Comparison of ENCODE assay signal across 14 cellular contexts in the genomic region with DNA sequence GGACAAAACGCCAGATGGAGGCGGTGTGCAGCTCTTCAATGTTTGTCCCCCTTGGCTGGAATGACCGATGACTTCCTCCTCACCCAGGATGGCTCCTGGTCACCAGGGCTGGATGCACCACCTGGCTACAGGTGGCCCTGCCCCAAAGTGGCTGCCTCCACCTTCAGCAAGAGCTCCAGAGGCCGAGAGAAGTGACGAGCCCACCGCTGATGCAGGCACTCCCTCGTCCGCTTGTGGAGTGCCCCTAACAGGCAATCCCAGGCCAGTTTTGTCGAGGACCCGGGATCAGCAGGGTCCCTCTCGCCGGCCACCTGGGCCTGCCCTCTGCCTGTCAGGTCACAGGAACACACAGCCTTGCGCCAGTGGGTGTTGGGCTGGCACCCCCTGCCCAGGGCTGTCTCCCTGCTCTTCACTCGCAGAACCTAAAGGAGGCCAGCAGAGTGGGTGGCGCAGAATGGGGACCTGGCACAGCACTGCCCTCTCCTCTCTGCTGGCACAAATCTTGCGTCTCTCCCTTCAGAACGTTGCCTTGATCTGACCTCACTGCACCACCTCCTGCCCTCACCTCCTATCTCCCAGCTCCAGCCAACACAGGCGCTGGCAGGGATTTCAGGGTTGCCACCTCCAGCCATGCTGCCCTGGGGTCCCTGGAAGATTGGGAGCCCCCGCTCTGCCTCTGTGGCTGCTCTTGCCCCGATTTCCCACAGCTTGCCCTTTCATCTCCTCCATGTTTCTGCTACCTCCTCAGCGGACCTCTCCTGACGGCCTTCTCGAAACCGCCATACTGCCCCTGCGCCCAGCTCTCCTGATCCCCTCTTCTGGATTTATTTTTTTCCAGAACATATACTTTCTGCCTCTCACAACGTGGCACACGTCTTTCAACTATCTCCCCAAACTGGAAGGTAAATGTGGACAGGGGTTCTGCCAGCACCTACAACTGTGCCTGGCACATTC. TPM values are rescaled to one million over a fixed set of nuclear protein-coding genes. Genes with fewer than 3 reads are reported as not detected.
DNase-seq lines count a peak whose midpoint lies in the region; ATAC-seq and TF ChIP-seq lines count a peak whose summit lies in the region.
"Had no signal": no experiment of that assay in that cellular context is flagged by ENCODE, and none has a peak within 500 bp of the region (broad histone marks: within the 10 kb centered on the region; RNA-seq: fewer than 3 reads in every experiment).

No MANE protein-coding gene starts in this region.

- no peak for DNase-seq in CD4-positive, alpha-beta T cell
- DNase-seq in T-cell (no peak), endothelial cell (ENCODE audit: low spot score) (no peak), neural crest cell (ENCODE audit: low read depth, low spot score) (no peak), nucleus accumbens (lab: John Stamatoyannopoulos, UW) (no peak), NCI-H2171 treated with DMSO at 0.1 percent for 48 hours (lab: John Stamatoyannopoulos, UW) (no peak), dermis blood vessel endothelial cell (no peak)
- no peak for DNase-seq in natural killer cell treated with Interleukin-12 subunit alpha and Interleukin-12 subunit beta and Interleukin-15 and Interleukin-18, amount 100 ng/mL, for 72 hours (ENCODE audit: low spot score)
- DNase-seq: activated naive CD4-positive, alpha-beta T cell treated with Interleukin-2 at 50 U/mL for 16 hours; GDM1; Karpas-422; NCI-H1417; NCI-H2171; NCI-H82 had no signal

- no peaks in the 10 kb centered on the region for H3K4me1 Mint-ChIP-seq in CD4-positive, alpha-beta T cell (ENCODE audit: low read depth)
- H3K4me1 Mint-ChIP-seq in T-cell (no peaks in the 10 kb centered on the region), endothelial cell (ENCODE audit: unreplicated experiment) (peaks cover 30% of the 10 kb centered on the region), neural crest cell (peaks cover 11% of the 10 kb centered on the region)
- H3K4me1 Mint-ChIP-seq in natural killer cell treated with Interleukin-12 subunit alpha and Interleukin-12 subunit beta and Interleukin-15 and Interleukin-18, amount 100 ng/mL, for 72 hours (ENCODE audit: low read depth in 2 of 2) = peaks cover 0 to 9% of the 10 kb centered on the region in 2 donors

- H3K27me3 Mint-ChIP-seq in CD4-positive, alpha-beta T cell = no peaks in the 10 kb centered on the region
- H3K27me3 Mint-ChIP-seq in T-cell = no peaks in the 10 kb centered on the region
- peaks cover 27% of the 10 kb centered on the region for H3K27me3 Mint-ChIP-seq in endothelial cell (ENCODE audit: unreplicated experiment)
- H3K27me3 Mint-ChIP-seq in neural crest cell (ENCODE audit: low read depth) = no peaks in the 10 kb centered on the region
- H3K27me3 Mint-ChIP-seq in natural killer cell treated with Interleukin-12 subunit alpha and Interleukin-12 subunit beta and Interleukin-15 and Interleukin-18, amount 100 ng/mL, for 72 hours = no peaks in the 10 kb centered on the region

- CTCF ChIA-PET in CD4-positive, alpha-beta T cell (lab: Charles Lee) = no interaction called here
- CTCF ChIA-PET in T-cell (lab: Charles Lee) = interaction anchor here in 1 of 2 donors (0.6 kb wide), 1 partner anchor 374 kb away, joined by 5 read pairs; no protein-coding TSS in a partner anchor

- H3K27ac Mint-ChIP-seq in CD4-positive, alpha-beta T cell = peak overlapping the region; percentile 24
- peak overlapping the region; percentile 28 to 59 for H3K27ac Mint-ChIP-seq in T-cell
- H3K27ac Mint-ChIP-seq in endothelial cell (ENCODE audit: unreplicated experiment) = peak overlapping the region; percentile 70
- peak overlapping the region; percentile 50 for H3K27ac Mint-ChIP-seq in neural crest cell (ENCODE audit: unreplicated experiment)
- no peak overlapping the region for H3K27ac Mint-ChIP-seq in natural killer cell treated with Interleukin-12 subunit alpha and Interleukin-12 subunit beta and Interleukin-15 and Interleukin-18, amount 100 ng/mL, for 72 hours

- H3K9me3 Mint-ChIP-seq in CD4-positive, alpha-beta T cell = no peaks in the 10 kb centered on the region
- H3K9me3 Mint-ChIP-seq in T-cell (no peaks in the 10 kb centered on the region), endothelial cell (ENCODE audit: unreplicated experiment) (no peaks in the 10 kb centered on the region), neural crest cell (no peaks in the 10 kb centered on the region)
- no peaks in the 10 kb centered on the region for H3K9me3 Mint-ChIP-seq in natural killer cell treated with Interleukin-12 subunit alpha and Interleukin-12 subunit beta and Interleukin-15 and Interleukin-18, amount 100 ng/mL, for 72 hours

- no peak for ATAC-seq in CD4-positive, alpha-beta T cell (ENCODE audit: poor library complexity)
- no peak for ATAC-seq in T-cell (replicated peaks in 1 of 4)
- no peak for ATAC-seq in natural killer cell treated with Interleukin-12 subunit alpha and Interleukin-12 subunit beta and Interleukin-15 and Interleukin-18, amount 100 ng/mL, for 72 hours

- H3K4me3 Mint-ChIP-seq in CD4-positive, alpha-beta T cell = no peak overlapping the region
- H3K4me3 Mint-ChIP-seq in T-cell = no peak overlapping the region
- peak overlapping the region; percentile 76 for H3K4me3 Mint-ChIP-seq in endothelial cell (ENCODE audit: unreplicated experiment)
- peak overlapping the region; percentile 26 for H3K4me3 Mint-ChIP-seq in neural crest cell
- no peak overlapping the region for H3K4me3 Mint-ChIP-seq in natural killer cell treated with Interleukin-12 subunit alpha and Interleukin-12 subunit beta and Interleukin-15 and Interleukin-18, amount 100 ng/mL, for 72 hours

- peaks cover 78% of the 10 kb centered on the region for H3K36me3 Mint-ChIP-seq in CD4-positive, alpha-beta T cell (ENCODE audit: low read depth)
- H3K36me3 Mint-ChIP-seq in T-cell (peaks cover 31% of the 10 kb centered on the region), endothelial cell (ENCODE audit: low read depth, unreplicated experiment) (peaks cover 36% of the 10 kb centered on the region), neural crest cell (ENCODE audit: low read depth) (peaks cover 14% of the 10 kb centered on the region)
- H3K36me3 Mint-ChIP-seq in natural killer cell treated with Interleukin-12 subunit alpha and Interleukin-12 subunit beta and Interleukin-15 and Interleukin-18, amount 100 ng/mL, for 72 hours = no peaks in the 10 kb centered on the region

- POLR2A ChIA-PET in CD4-positive, alpha-beta T cell (lab: Charles Lee) = no interaction called here
- POLR2A ChIA-PET in T-cell (lab: Charles Lee) = interaction anchor here in 1 of 2 donors (0.6 kb wide), 1 partner anchor 597 kb away, joined by 4 read pairs; no protein-coding TSS in a partner anchor

- no peak overlapping the region for H3K27ac ChIP-seq in CD4-positive, alpha-beta T cell (ENCODE audit: low read depth, low read length)

- TF ChIP-seq CTCF in CD4-positive, alpha-beta T cell (IDR thresholded peaks at IDR 0.05) = no peak
- no peak for TF ChIP-seq CTCF in endothelial cell (IDR thresholded peaks at IDR 0.05; ENCODE audit: unreplicated experiment)
- no peak for TF ChIP-seq CTCF in neural crest cell (conservative IDR thresholded peaks at IDR 0.05)

- no peaks in the 10 kb centered on the region for H3K27me3 ChIP-seq in CD4-positive, alpha-beta T cell (ENCODE audit: control insufficient read depth, insufficient read depth, low read length)

- intact Hi-C loops in CD4-positive, alpha-beta T cell (cut with DNase I, micrococcal nuclease) = no loop called here

- no peaks in the 10 kb centered on the region for H3K9me3 ChIP-seq in CD4-positive, alpha-beta T cell (ENCODE audit: control insufficient read depth, low read length)

RNA-seq across cellular contexts. Expression of a gene that starts 38.6 kb away (rescaled TPM):
- total RNA-seq in CD4-positive, alpha-beta T cell = under 1 TPM; 0.88 to 0.98 TPM
- total RNA-seq in T-cell (1 to 10 TPM in 3 of 5 donors, under 1 TPM in 2; 0.58 to 1.4 (median 1.2) TPM), endothelial cell (ENCODE audit: unreplicated experiment) (0.62 TPM), neural crest cell (2.5 TPM in 2 replicates), dermis blood vessel endothelial cell (1.7 TPM in 2 replicates)
- total RNA-seq in natural killer cell treated with Interleukin-12 subunit alpha and Interleukin-12 subunit beta and Interleukin-15 and Interleukin-18, amount 100 ng/mL, for 72 hours = under 1 TPM; 0.22 to 0.26 TPM

Comparison
In these comparisons a context has a peak if more than half of its experiments do, and no peak if none do; other contexts are left out.
1. H3K27ac Mint-ChIP-seq: peak in CD4-positive, alpha-beta T cell (single experiment), T-cell (2 of 2), endothelial cell (single experiment) and neural crest cell (single experiment); none in natural killer cell treated with Interleukin-12 subunit alpha and Interleukin-12 subunit beta and Interleukin-15 and Interleukin-18, amount 100 ng/mL, for 72 hours (0 of 2).
2. H3K4me3 Mint-ChIP-seq: peak in endothelial cell (single experiment) and neural crest cell (single experiment); none in CD4-positive, alpha-beta T cell (single experiment), T-cell (0 of 3) and natural killer cell treated with Interleukin-12 subunit alpha and Interleukin-12 subunit beta and Interleukin-15 and Interleukin-18, amount 100 ng/mL, for 72 hours (single experiment).